Comparison of ENCODE assay signal across 1 cellular context in genomic region chr2:74806355-74806839, GRCh38.
A peak's percentile ranks its signal among the peaks of the same experiment; 100 is the strongest.
TF ChIP-seq lines count a peak whose summit lies in the region.

No MANE protein-coding gene starts in this region.

TF ChIP-seq in HepG2, 621 proteins besides CTCF, POLR2A, EP300 and RAD21 (continued from another document and continues in another):
- TF ChIP-seq HNF1A (IDR thresholded peaks at IDR 0.05; ENCODE audit: low read depth), result no peak
- no peak for TF ChIP-seq HNF1A (CRISPR knock-in tag; IDR thresholded peaks at IDR 0.05; ENCODE audit: borderline replicate concordance)
- TF ChIP-seq HNRNPL (IDR thresholded peaks at IDR 0.05; ENCODE audit: low read depth, low read length), result no peak
- no peak for TF ChIP-seq MXD3 (CRISPR knock-in tag; IDR thresholded peaks at IDR 0.05)
- no peak for TF ChIP-seq TSC22D2 (CRISPR knock-in tag; IDR thresholded peaks at IDR 0.05; ENCODE audit: borderline replicate concordance)
- no peak for TF ChIP-seq ZC3H13 (CRISPR knock-in tag; IDR thresholded peaks at IDR 0.05)
- no peak for TF ChIP-seq PHF20 (CRISPR knock-in tag; IDR thresholded peaks at IDR 0.05)
- TF ChIP-seq MTA3 (CRISPR knock-in tag; IDR thresholded peaks at IDR 0.05), result no peak
- TF ChIP-seq ZNF788 (CRISPR knock-in tag; IDR thresholded peaks at IDR 0.05; ENCODE audit: borderline replicate concordance), result no peak
- no peak for TF ChIP-seq TBL1XR1 (IDR thresholded peaks at IDR 0.05; ENCODE audit: borderline replicate concordance, low read length, partially characterized antibody)
- TF ChIP-seq ISL2 (CRISPR knock-in tag; IDR thresholded peaks at IDR 0.05), result no peak
- TF ChIP-seq ZNF687 (CRISPR knock-in tag; IDR thresholded peaks at IDR 0.05), result no peak
- no peak for TF ChIP-seq ZNF143 (CRISPR knock-in tag; IDR thresholded peaks at IDR 0.05)
- TF ChIP-seq RCOR2 (CRISPR knock-in tag; IDR thresholded peaks at IDR 0.05), result 0 out of 2 replicates have a peak, but pooled peaks have one; percentile 20
- no peak for TF ChIP-seq ZNF263 (CRISPR knock-in tag; IDR thresholded peaks at IDR 0.05)
- TF ChIP-seq ZNF207 (IDR thresholded peaks at IDR 0.05; ENCODE audit: borderline replicate concordance), result no peak
- no peak for TF ChIP-seq ZFP82 (CRISPR knock-in tag; IDR thresholded peaks at IDR 0.05; ENCODE audit: borderline replicate concordance)
- no peak; the same call in 1 of the 2 replicates for TF ChIP-seq SMC3 (IDR thresholded peaks at IDR 0.05; ENCODE audit: low read length)
- no peak for TF ChIP-seq WIZ (CRISPR knock-in tag; IDR thresholded peaks at IDR 0.05)
- no peak for TF ChIP-seq NR2F2 (IDR thresholded peaks at IDR 0.05; ENCODE audit: borderline replicate concordance, low read depth)
- TF ChIP-seq TRIM22 (IDR thresholded peaks at IDR 0.05), result no peak
- TF ChIP-seq, protein P1, sequence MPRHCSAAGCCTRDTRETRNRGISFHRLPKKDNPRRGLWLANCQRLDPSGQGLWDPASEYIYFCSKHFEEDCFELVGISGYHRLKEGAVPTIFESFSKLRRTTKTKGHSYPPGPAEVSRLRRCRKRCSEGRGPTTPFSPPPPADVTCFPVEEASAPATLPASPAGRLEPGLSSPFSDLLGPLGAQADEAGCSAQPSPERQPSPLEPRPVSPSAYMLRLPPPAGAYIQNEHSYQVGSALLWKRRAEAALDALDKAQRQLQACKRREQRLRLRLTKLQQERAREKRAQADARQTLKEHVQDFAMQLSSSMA (CRISPR knock-in tag; IDR thresholded peaks at IDR 0.05), result no peak
- no peak for TF ChIP-seq ZNF766 (CRISPR knock-in tag; IDR thresholded peaks at IDR 0.05; ENCODE audit: borderline replicate concordance)
- no peak for TF ChIP-seq ZNF780A (CRISPR knock-in tag; IDR thresholded peaks at IDR 0.05)
- TF ChIP-seq, protein P2, sequence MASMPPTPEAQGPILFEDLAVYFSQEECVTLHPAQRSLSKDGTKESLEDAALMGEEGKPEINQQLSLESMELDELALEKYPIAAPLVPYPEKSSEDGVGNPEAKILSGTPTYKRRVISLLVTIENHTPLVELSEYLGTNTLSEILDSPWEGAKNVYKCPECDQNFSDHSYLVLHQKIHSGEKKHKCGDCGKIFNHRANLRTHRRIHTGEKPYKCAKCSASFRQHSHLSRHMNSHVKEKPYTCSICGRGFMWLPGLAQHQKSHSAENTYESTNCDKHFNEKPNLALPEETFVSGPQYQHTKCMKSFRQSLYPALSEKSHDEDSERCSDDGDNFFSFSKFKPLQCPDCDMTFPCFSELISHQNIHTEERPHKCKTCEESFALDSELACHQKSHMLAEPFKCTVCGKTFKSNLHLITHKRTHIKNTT (CRISPR knock-in tag; IDR thresholded peaks at IDR 0.05), result no peak
- no peak for TF ChIP-seq ONECUT2 (CRISPR knock-in tag; IDR thresholded peaks at IDR 0.05)
- no peak for TF ChIP-seq THAP11 (CRISPR knock-in tag; IDR thresholded peaks at IDR 0.05)
- no peak for TF ChIP-seq NBN (conservative IDR thresholded peaks at IDR 0.05)
- TF ChIP-seq HMGXB3 (CRISPR knock-in tag; IDR thresholded peaks at IDR 0.05; ENCODE audit: borderline replicate concordance), result no peak
- no peak for TF ChIP-seq AGO2 (optimal IDR thresholded peaks at IDR 0.05; ENCODE audit: low read depth, low read length)
- peak; percentile 44; the same call in 1 of the 2 replicates for TF ChIP-seq ZBTB20 (CRISPR knock-in tag; IDR thresholded peaks at IDR 0.05; ENCODE audit: borderline replicate concordance, low read depth)
- TF ChIP-seq KLF12 (CRISPR knock-in tag; IDR thresholded peaks at IDR 0.05; ENCODE audit: borderline replicate concordance), result no peak
- TF ChIP-seq ZC3H4 (CRISPR knock-in tag; IDR thresholded peaks at IDR 0.05; ENCODE audit: borderline replicate concordance), result no peak
- TF ChIP-seq KDM6A (CRISPR knock-in tag; IDR thresholded peaks at IDR 0.05; ENCODE audit: low read depth), result peak; percentile 66; the same call in 1 of the 2 replicates
- no peak for TF ChIP-seq ZNF335 (CRISPR knock-in tag; IDR thresholded peaks at IDR 0.05)
- TF ChIP-seq, protein P3, sequence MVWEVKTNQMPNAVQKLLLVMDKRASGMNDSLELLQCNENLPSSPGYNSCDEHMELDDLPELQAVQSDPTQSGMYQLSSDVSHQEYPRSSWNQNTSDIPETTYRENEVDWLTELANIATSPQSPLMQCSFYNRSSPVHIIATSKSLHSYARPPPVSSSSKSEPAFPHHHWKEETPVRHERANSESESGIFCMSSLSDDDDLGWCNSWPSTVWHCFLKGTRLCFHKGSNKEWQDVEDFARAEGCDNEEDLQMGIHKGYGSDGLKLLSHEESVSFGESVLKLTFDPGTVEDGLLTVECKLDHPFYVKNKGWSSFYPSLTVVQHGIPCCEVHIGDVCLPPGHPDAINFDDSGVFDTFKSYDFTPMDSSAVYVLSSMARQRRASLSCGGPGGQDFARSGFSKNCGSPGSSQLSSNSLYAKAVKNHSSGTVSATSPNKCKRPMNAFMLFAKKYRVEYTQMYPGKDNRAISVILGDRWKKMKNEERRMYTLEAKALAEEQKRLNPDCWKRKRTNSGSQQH (CRISPR knock-in tag; IDR thresholded peaks at IDR 0.05; ENCODE audit: low read depth), result no peak
- TF ChIP-seq ZNF746 (CRISPR knock-in tag; IDR thresholded peaks at IDR 0.05), result no peak
- TF ChIP-seq CSRNP1 (CRISPR knock-in tag; IDR thresholded peaks at IDR 0.05), result no peak
